Comparison of ENCODE assay signal across 32 cellular contexts in genomic region chr3:193984378-193984777, GRCh38.
A peak's percentile ranks its signal among the peaks of the same experiment; 100 is the strongest.
DNase-seq lines count a peak whose midpoint lies in the region; ATAC-seq and TF ChIP-seq lines count a peak whose summit lies in the region.
"Had no signal": no experiment of that assay in that cellular context is flagged by ENCODE, and none has a peak within 500 bp of the region (broad histone marks: within the 10 kb centered on the region; RNA-seq: fewer than 3 reads in every experiment).

No MANE protein-coding gene starts in this region.

- DNase-seq in right cardiac atrium (no peak), left cardiac atrium (no peak), left lung (no peak), NCI-H1105 treated with DMSO at 0.1 percent for 48 hours (lab: John Stamatoyannopoulos, UW) (no peak), upper lobe of left lung (no peak), Karpas-422 (no peak)
- DNase-seq: activated B cell treated with CpG ODN at 0.5 μM for 24 hours; activated CD4-positive, alpha-beta T cell treated with anti-CD3 and anti-CD28 coated beads, Interleukin-2, amount 10 ng/mL, durations not matched to agents 7 days and 5 days; activated gamma-delta T cell; activated naive CD8-positive, alpha-beta T cell treated with anti-CD3 and anti-CD28 coated beads for 36 hours; activated T-cell treated with anti-CD3 and anti-CD28 coated beads, Interleukin-2, amount 50 U/mL, for 4 hours; caudate nucleus; cortex of kidney; DMS153; effector memory CD8-positive, alpha-beta T cell; foreskin melanocyte; heart left ventricle; islet precursor cell; NCI-H1048; NCI-H1694; NCI-H82; ovary; stimulated activated CD4-positive, alpha-beta T cell treated with anti-CD3 and anti-CD28 coated beads, Interleukin-1b, Interleukin-23, amount 100 ng/mL, for 48 hours; stimulated activated naive CD4-positive, alpha-beta T cell treated with Interleukin-2 at 50 U/mL for 16 hours; SW 1271 had no signal

- H3K36me3 Mint-ChIP-seq in brain, result no peaks in the 10 kb centered on the region
- H3K36me3 Mint-ChIP-seq: activated naive CD8-positive, alpha-beta T cell treated with anti-CD3 and anti-CD28 coated beads for 36 hours; memory B cell had no signal

- H3K4me1 ChIP-seq in right cardiac atrium (ENCODE audit: control insufficient read depth, insufficient read depth, low read length) (peaks cover 10% of the 10 kb centered on the region), left lung (peaks cover 7 to 18% of the 10 kb centered on the region in 2 donors), upper lobe of left lung (peaks cover 10 to 37% (median 31%) of the 10 kb centered on the region in 4 donors), Karpas-422 (ENCODE audit: low read length) (peaks cover 3% of the 10 kb centered on the region; the same call in 1 of the 2 replicates)
- H3K4me1 ChIP-seq: HAP-1 had no signal

- 48% methylated on average over 2 of the region's 2 CpGs for WGBS in right cardiac atrium
- 35 to 47% methylated on average over 2 of the region's 2 CpGs for whole genome bisulfite sequencing in upper lobe of left lung, 2 donors

- H3K9ac ChIP-seq in Karpas-422 (ENCODE audit: low read length), result no peak overlapping the region

- TF ChIP-seq EP300 in upper lobe of left lung (IDR thresholded peaks at IDR 0.05), result no peak

- peaks cover 48% of the 10 kb centered on the region for H3K4me1 Mint-ChIP-seq in brain
- H3K4me1 Mint-ChIP-seq: activated B cell treated with CpG ODN at 0.5 μM for 24 hours; activated CD4-positive, alpha-beta T cell treated with anti-CD3 and anti-CD28 coated beads, Interleukin-2, amount 10 ng/mL, durations not matched to agents 7 days and 5 days; activated naive CD8-positive, alpha-beta T cell treated with anti-CD3 and anti-CD28 coated beads for 36 hours; B cell had no signal

- H3K36me3 ChIP-seq in left lung, result no peaks in the 10 kb centered on the region
- H3K36me3 ChIP-seq in upper lobe of left lung, result no peaks in the 10 kb centered on the region
- no peaks in the 10 kb centered on the region for H3K36me3 ChIP-seq in Karpas-422 (ENCODE audit: insufficient read depth, low read length)
- H3K36me3 ChIP-seq: HAP-1, heart left ventricle, ovary, right atrium auricular region had no signal

- H3K27me3 ChIP-seq in right cardiac atrium (ENCODE audit: control insufficient read depth, insufficient read depth) (no peaks in the 10 kb centered on the region), left lung (no peaks in the 10 kb centered on the region), upper lobe of left lung (no peaks in the 10 kb centered on the region), Karpas-422 (ENCODE audit: low read length) (no peaks in the 10 kb centered on the region)
- H3K27me3 ChIP-seq: ovary, right atrium auricular region had no signal

- no peaks in the 10 kb centered on the region for H4K20me1 ChIP-seq in Karpas-422 (ENCODE audit: insufficient read depth, low read depth, low read length)

- peak overlapping the region in 3 of 5 experiments; percentile 39 to 73 (median 60) for H3K27ac Mint-ChIP-seq in brain
- H3K27ac Mint-ChIP-seq: activated B cell treated with CpG ODN at 0.5 μM for 24 hours; activated CD4-positive, alpha-beta T cell treated with anti-CD3 and anti-CD28 coated beads, Interleukin-2, amount 10 ng/mL, durations not matched to agents 7 days and 5 days; activated naive CD8-positive, alpha-beta T cell treated with anti-CD3 and anti-CD28 coated beads for 36 hours; B cell; effector memory CD8-positive, alpha-beta T cell; memory B cell had no signal

- H3K27me3 Mint-ChIP-seq in brain, result peaks cover 25% of the 10 kb centered on the region

- intact Hi-C loops in right cardiac atrium (cut with DNase I) (no loop called here), left cardiac atrium (cut with DNase I) (no loop called here), left lung (cut with DNase I) (no loop called here)

- H3K27ac ChIP-seq in right cardiac atrium (ENCODE audit: low read length) (peak overlapping the region; percentile 36), left lung (no peak overlapping the region), upper lobe of left lung (peak overlapping the region in 2 of 4 donors; percentile 50 to 68), Karpas-422 (ENCODE audit: low read length) (no peak overlapping the region)
- H3K27ac ChIP-seq: ovary had no signal

- TF ChIP-seq CTCF in brain (conservative IDR thresholded peaks at IDR 0.05) (no peak), left lung (IDR thresholded peaks at IDR 0.05) (no peak), upper lobe of left lung (IDR thresholded peaks at IDR 0.05) (no peak)

- H3K9me3 ChIP-seq in right cardiac atrium (ENCODE audit: control insufficient read depth, low read length) (no peaks in the 10 kb centered on the region), left lung (no peaks in the 10 kb centered on the region), upper lobe of left lung (no peaks in the 10 kb centered on the region), Karpas-422 (ENCODE audit: low read length) (no peaks in the 10 kb centered on the region)
- H3K9me3 ChIP-seq: HAP-1, heart left ventricle, ovary, right atrium auricular region had no signal

- H2AFZ ChIP-seq in Karpas-422 (ENCODE audit: low read length), result no peak overlapping the region

- H3K4me2 ChIP-seq in Karpas-422 (ENCODE audit: low read depth, low read length, poor library complexity, severe bottlenecking), result no peak overlapping the region
- H3K4me2 ChIP-seq: smooth muscle cell had no signal

- H3K4me3 ChIP-seq in right cardiac atrium (ENCODE audit: low read length) (no peak overlapping the region), left lung (no peak overlapping the region), upper lobe of left lung (no peak overlapping the region), Karpas-422 (ENCODE audit: low read length) (no peak overlapping the region)
- H3K4me3 ChIP-seq: HAP-1, heart left ventricle, ovary, right atrium auricular region, smooth muscle cell had no signal

- peak; percentile 20 to 58 for ATAC-seq in right cardiac atrium
- no peak for ATAC-seq in left cardiac atrium
- peak; percentile 27 for ATAC-seq in left lung
- no peak for ATAC-seq in GM21381 (IDR thresholded peaks at IDR 0.05; ENCODE audit: unreplicated experiment)
- no peak for ATAC-seq in upper lobe of left lung (ENCODE audit: low FRiP score in 2 of 2)
- ATAC-seq: activated T-cell treated with anti-CD3 and anti-CD28 coated beads, Interleukin-2, amount 50 U/mL, for 4 hours; effector memory CD8-positive, alpha-beta T cell had no signal

- no peaks in the 10 kb centered on the region for H3K79me2 ChIP-seq in Karpas-422 (ENCODE audit: low read length)

- peaks cover 0 to 3% (median 1%) of the 10 kb centered on the region in 5 experiments for H3K9me3 Mint-ChIP-seq in brain
- H3K9me3 Mint-ChIP-seq: activated B cell treated with CpG ODN at 0.5 μM for 24 hours; activated CD4-positive, alpha-beta T cell treated with anti-CD3 and anti-CD28 coated beads, Interleukin-2, amount 10 ng/mL, durations not matched to agents 7 days and 5 days; activated naive CD8-positive, alpha-beta T cell treated with anti-CD3 and anti-CD28 coated beads for 36 hours; activated T-cell treated with anti-CD3 and anti-CD28 coated beads, Interleukin-2, amount 50 U/mL, for 4 hours; effector memory CD8-positive, alpha-beta T cell; memory B cell had no signal

- H3K4me3 Mint-ChIP-seq in brain, result no peak overlapping the region
- H3K4me3 Mint-ChIP-seq: activated B cell treated with CpG ODN at 0.5 μM for 24 hours; activated CD4-positive, alpha-beta T cell treated with anti-CD3 and anti-CD28 coated beads, Interleukin-2, amount 10 ng/mL, durations not matched to agents 7 days and 5 days; activated naive CD8-positive, alpha-beta T cell treated with anti-CD3 and anti-CD28 coated beads for 36 hours; activated T-cell treated with anti-CD3 and anti-CD28 coated beads, Interleukin-2, amount 50 U/mL, for 4 hours; B cell; effector memory CD8-positive, alpha-beta T cell; memory B cell had no signal

- no peaks in the 10 kb centered on the region for H3K9me2 ChIP-seq in Karpas-422 (replicated peaks; ENCODE audit: insufficient read depth, low read length)

- no peak for TF ChIP-seq POLR2A in upper lobe of left lung (IDR thresholded peaks at IDR 0.05)

Comparison
In these comparisons a context has a peak if more than half of its experiments do, and no peak if none do; other contexts are left out.
1. ATAC-seq: peak in right cardiac atrium (2 of 2) and left lung (single experiment); none in left cardiac atrium (0 of 2), GM21381 (single experiment) and upper lobe of left lung (0 of 2).